Comparison of ENCODE assay signal across 8 cellular contexts in genomic region chr1:114669562-114670082, GRCh38. TPM values are rescaled to one million over a fixed set of nuclear protein-coding genes. Genes with fewer than 3 reads are reported as not detected.
DNase-seq lines count a peak whose midpoint lies in the region; ATAC-seq lines count a peak whose summit lies in the region.

Gene DENND2C, minus strand, starts transcription at chr1:114670049. Its CDS starts 44,065 bp downstream, at chr1:114625984.

- peaks cover 41% of the 10 kb centered on the region for H3K27me3 Mint-ChIP-seq in activated naive CD8-positive, alpha-beta T cell treated with anti-CD3 and anti-CD28 coated beads, Interleukin-2, amount 10 ng/mL, durations not matched to agents 7 days and 5 days
- peaks cover 34% of the 10 kb centered on the region for H3K27me3 Mint-ChIP-seq in stimulated activated naive CD8-positive, alpha-beta T cell treated with anti-CD3 and anti-CD28 coated beads, Interleukin-15, amount 100 ng/mL, for 72 hours

- peak within 1 kb of the TSS; percentile 94 for H3K4me3 Mint-ChIP-seq in activated naive CD8-positive, alpha-beta T cell treated with anti-CD3 and anti-CD28 coated beads, Interleukin-2, amount 10 ng/mL, durations not matched to agents 7 days and 5 days
- H3K4me3 Mint-ChIP-seq in stimulated activated naive CD8-positive, alpha-beta T cell treated with anti-CD3 and anti-CD28 coated beads, Interleukin-15, amount 100 ng/mL, for 72 hours, result peak within 1 kb of the TSS; percentile 92 to 94

- ATAC-seq in GM19397 (IDR thresholded peaks at IDR 0.05; ENCODE audit: unreplicated experiment), result peak; percentile 60
- ATAC-seq in HG03439 (IDR thresholded peaks at IDR 0.05; ENCODE audit: unreplicated experiment), result peak; percentile 54
- ATAC-seq in activated naive CD8-positive, alpha-beta T cell treated with anti-CD3 and anti-CD28 coated beads, Interleukin-2, amount 10 ng/mL, durations not matched to agents 7 days and 5 days (ENCODE audit: low read depth), result peak; percentile 62
- ATAC-seq in stimulated activated naive CD8-positive, alpha-beta T cell treated with anti-CD3 and anti-CD28 coated beads, Interleukin-15, amount 100 ng/mL, for 72 hours, result peak; percentile 83

- in situ Hi-C loops in Caki2 (cut with HindIII; ENCODE audit: low pct_unique_long_range_greater_than_20kb, low sequenced_read_pairs), result no loop called here

- H3K4me1 Mint-ChIP-seq in activated naive CD8-positive, alpha-beta T cell treated with anti-CD3 and anti-CD28 coated beads, Interleukin-2, amount 10 ng/mL, durations not matched to agents 7 days and 5 days, result peaks cover 12% of the 10 kb centered on the region
- H3K4me1 Mint-ChIP-seq in stimulated activated naive CD8-positive, alpha-beta T cell treated with anti-CD3 and anti-CD28 coated beads, Interleukin-15, amount 100 ng/mL, for 72 hours, result peaks cover 9% of the 10 kb centered on the region

- POLR2A ChIA-PET in activated naive CD8-positive, alpha-beta T cell treated with anti-CD3 and anti-CD28 coated beads, Interleukin-2, amount 10 ng/mL, durations not matched to agents 7 days and 5 days (lab: Charles Lee), result interaction anchor here (1.7 kb wide), 1 partner anchor 89 kb away, joined by 3 read pairs; no protein-coding TSS in a partner anchor

- DNase-seq in Caki2 (ENCODE audit: low read depth) (peak; percentile 48), iPS-NIHi11 (ENCODE audit: low spot score) (peak; percentile 80), activated gamma-delta T cell (lab: John Stamatoyannopoulos, UW) (no peak)
- no peak for DNase-seq in activated naive CD8-positive, alpha-beta T cell treated with anti-CD3 and anti-CD28 coated beads, Interleukin-2, amount 10 ng/mL, durations not matched to agents 7 days and 5 days
- DNase-seq in stimulated activated naive CD8-positive, alpha-beta T cell treated with anti-CD3 and anti-CD28 coated beads, Interleukin-15, amount 100 ng/mL, for 72 hours, result peak in 1 of 2 donors; percentile 78
- DNase-seq in stimulated activated CD4-positive, alpha-beta T cell treated with anti-CD3 and anti-CD28 coated beads, Interleukin-15, amount 100 ng/mL, for 24 hours, result no peak

- no peaks in the 10 kb centered on the region for H3K9me3 Mint-ChIP-seq in activated naive CD8-positive, alpha-beta T cell treated with anti-CD3 and anti-CD28 coated beads, Interleukin-2, amount 10 ng/mL, durations not matched to agents 7 days and 5 days
- no peaks in the 10 kb centered on the region for H3K9me3 Mint-ChIP-seq in stimulated activated naive CD8-positive, alpha-beta T cell treated with anti-CD3 and anti-CD28 coated beads, Interleukin-15, amount 100 ng/mL, for 72 hours

- no peaks in the 10 kb centered on the region for H3K36me3 Mint-ChIP-seq in activated naive CD8-positive, alpha-beta T cell treated with anti-CD3 and anti-CD28 coated beads, Interleukin-2, amount 10 ng/mL, durations not matched to agents 7 days and 5 days

- peak within 1 kb of the TSS; percentile 68 for H3K27ac Mint-ChIP-seq in activated naive CD8-positive, alpha-beta T cell treated with anti-CD3 and anti-CD28 coated beads, Interleukin-2, amount 10 ng/mL, durations not matched to agents 7 days and 5 days
- peak within 1 kb of the TSS in 1 of 2 donors; percentile 79 for H3K27ac Mint-ChIP-seq in stimulated activated naive CD8-positive, alpha-beta T cell treated with anti-CD3 and anti-CD28 coated beads, Interleukin-15, amount 100 ng/mL, for 72 hours

RNA-seq across cellular contexts. Expression of gene DENND2C, which starts in this region (rescaled TPM):
- 0.26 and 0.84 TPM in 2 replicates for total RNA-seq in Caki2 (2014; rRNA removed; shearing (Covaris generic); ENCODE audit: low replicate concordance)
- total RNA-seq in activated naive CD8-positive, alpha-beta T cell treated with anti-CD3 and anti-CD28 coated beads, Interleukin-2, amount 10 ng/mL, durations not matched to agents 7 days and 5 days, result under 1 TPM; 0.67 to 0.96 TPM

Comparison
In these comparisons a context has a peak if more than half of its experiments do, and no peak if none do; other contexts are left out.
1. Peak in DNase-seq in Caki2; RNA of the gene not detected or under 1 TPM.
2. Peak in ATAC-seq in activated naive CD8-positive, alpha-beta T cell treated with anti-CD3 and anti-CD28 coated beads, Interleukin-2, amount 10 ng/mL, durations not matched to agents 7 days and 5 days; RNA of the gene not detected or under 1 TPM.